2 cellular contexts compared by ENCODE assay signal in genomic region chr11:34721646-34722045, GRCh38.
TF ChIP-seq lines count a peak whose summit lies in the region.

No MANE protein-coding gene starts in this region.

TF ChIP-seq in IMR-90, 13 proteins besides CTCF, POLR2A, EP300 and RAD21:
- no peak for TF ChIP-seq MAZ (IDR thresholded peaks at IDR 0.05; ENCODE audit: borderline replicate concordance, low read depth, low read length)
- no peak for TF ChIP-seq CEBPB (IDR thresholded peaks at IDR 0.05; ENCODE audit: low read depth, low read length)
- TF ChIP-seq FOS (IDR thresholded peaks at IDR 0.05; ENCODE audit: low read depth, low read length): no peak
- TF ChIP-seq, protein P1, sequence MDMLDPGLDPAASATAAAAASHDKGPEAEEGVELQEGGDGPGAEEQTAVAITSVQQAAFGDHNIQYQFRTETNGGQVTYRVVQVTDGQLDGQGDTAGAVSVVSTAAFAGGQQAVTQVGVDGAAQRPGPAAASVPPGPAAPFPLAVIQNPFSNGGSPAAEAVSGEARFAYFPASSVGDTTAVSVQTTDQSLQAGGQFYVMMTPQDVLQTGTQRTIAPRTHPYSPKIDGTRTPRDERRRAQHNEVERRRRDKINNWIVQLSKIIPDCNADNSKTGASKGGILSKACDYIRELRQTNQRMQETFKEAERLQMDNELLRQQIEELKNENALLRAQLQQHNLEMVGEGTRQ (IDR thresholded peaks at IDR 0.05; ENCODE audit: low read depth, low read length): no peak
- no peak for TF ChIP-seq RFX5 (IDR thresholded peaks at IDR 0.05; ENCODE audit: low read depth, low read length)
- no peak for TF ChIP-seq BHLHE40 (IDR thresholded peaks at IDR 0.05; ENCODE audit: low read depth, low read length)
- no peak for TF ChIP-seq CHD1 (IDR thresholded peaks at IDR 0.05; ENCODE audit: low read depth, low read length)
- TF ChIP-seq, protein P2, sequence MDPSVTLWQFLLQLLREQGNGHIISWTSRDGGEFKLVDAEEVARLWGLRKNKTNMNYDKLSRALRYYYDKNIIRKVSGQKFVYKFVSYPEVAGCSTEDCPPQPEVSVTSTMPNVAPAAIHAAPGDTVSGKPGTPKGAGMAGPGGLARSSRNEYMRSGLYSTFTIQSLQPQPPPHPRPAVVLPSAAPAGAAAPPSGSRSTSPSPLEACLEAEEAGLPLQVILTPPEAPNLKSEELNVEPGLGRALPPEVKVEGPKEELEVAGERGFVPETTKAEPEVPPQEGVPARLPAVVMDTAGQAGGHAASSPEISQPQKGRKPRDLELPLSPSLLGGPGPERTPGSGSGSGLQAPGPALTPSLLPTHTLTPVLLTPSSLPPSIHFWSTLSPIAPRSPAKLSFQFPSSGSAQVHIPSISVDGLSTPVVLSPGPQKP (IDR thresholded peaks at IDR 0.05; ENCODE audit: borderline replicate concordance, low read depth, low read length): no peak
- TF ChIP-seq NFE2L2 (IDR thresholded peaks at IDR 0.05; ENCODE audit: low read depth, low read length): no peak

TF ChIP-seq in GM23338, 12 proteins besides CTCF, POLR2A, EP300 and RAD21:
- TF ChIP-seq JUNB (IDR thresholded peaks at IDR 0.05; ENCODE audit: unreplicated experiment) (no peak), EZH2 (IDR thresholded peaks at IDR 0.05; ENCODE audit: low read depth, unreplicated experiment) (no peak), STAT1 (IDR thresholded peaks at IDR 0.05; ENCODE audit: unreplicated experiment) (no peak), CREB1 (CRISPR knock-in tag; IDR thresholded peaks at IDR 0.05; ENCODE audit: low read depth) (no peak), EZH2phosphoT487 (IDR thresholded peaks at IDR 0.05; ENCODE audit: unreplicated experiment) (no peak), NANOG (IDR thresholded peaks at IDR 0.05; ENCODE audit: borderline replicate concordance) (no peak), POLR2AphosphoS5 (IDR thresholded peaks at IDR 0.05; ENCODE audit: low read depth) (no peak), ZNF114 (CRISPR knock-in tag; IDR thresholded peaks at IDR 0.05) (no peak), ZNF331 (CRISPR knock-in tag; IDR thresholded peaks at IDR 0.05; ENCODE audit: low read depth) (no peak)
- TF ChIP-seq, protein P3, sequence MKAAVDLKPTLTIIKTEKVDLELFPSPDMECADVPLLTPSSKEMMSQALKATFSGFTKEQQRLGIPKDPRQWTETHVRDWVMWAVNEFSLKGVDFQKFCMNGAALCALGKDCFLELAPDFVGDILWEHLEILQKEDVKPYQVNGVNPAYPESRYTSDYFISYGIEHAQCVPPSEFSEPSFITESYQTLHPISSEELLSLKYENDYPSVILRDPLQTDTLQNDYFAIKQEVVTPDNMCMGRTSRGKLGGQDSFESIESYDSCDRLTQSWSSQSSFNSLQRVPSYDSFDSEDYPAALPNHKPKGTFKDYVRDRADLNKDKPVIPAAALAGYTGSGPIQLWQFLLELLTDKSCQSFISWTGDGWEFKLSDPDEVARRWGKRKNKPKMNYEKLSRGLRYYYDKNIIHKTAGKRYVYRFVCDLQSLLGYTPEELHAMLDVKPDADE (IDR thresholded peaks at IDR 0.05): no peak
- TF ChIP-seq, protein P4, sequence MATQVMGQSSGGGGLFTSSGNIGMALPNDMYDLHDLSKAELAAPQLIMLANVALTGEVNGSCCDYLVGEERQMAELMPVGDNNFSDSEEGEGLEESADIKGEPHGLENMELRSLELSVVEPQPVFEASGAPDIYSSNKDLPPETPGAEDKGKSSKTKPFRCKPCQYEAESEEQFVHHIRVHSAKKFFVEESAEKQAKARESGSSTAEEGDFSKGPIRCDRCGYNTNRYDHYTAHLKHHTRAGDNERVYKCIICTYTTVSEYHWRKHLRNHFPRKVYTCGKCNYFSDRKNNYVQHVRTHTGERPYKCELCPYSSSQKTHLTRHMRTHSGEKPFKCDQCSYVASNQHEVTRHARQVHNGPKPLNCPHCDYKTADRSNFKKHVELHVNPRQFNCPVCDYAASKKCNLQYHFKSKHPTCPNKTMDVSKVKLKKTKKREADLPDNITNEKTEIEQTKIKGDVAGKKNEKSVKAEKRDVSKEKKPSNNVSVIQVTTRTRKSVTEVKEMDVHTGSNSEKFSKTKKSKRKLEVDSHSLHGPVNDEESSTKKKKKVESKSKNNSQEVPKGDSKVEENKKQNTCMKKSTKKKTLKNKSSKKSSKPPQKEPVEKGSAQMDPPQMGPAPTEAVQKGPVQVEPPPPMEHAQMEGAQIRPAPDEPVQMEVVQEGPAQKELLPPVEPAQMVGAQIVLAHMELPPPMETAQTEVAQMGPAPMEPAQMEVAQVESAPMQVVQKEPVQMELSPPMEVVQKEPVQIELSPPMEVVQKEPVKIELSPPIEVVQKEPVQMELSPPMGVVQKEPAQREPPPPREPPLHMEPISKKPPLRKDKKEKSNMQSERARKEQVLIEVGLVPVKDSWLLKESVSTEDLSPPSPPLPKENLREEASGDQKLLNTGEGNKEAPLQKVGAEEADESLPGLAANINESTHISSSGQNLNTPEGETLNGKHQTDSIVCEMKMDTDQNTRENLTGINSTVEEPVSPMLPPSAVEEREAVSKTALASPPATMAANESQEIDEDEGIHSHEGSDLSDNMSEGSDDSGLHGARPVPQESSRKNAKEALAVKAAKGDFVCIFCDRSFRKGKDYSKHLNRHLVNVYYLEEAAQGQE (IDR thresholded peaks at IDR 0.05; ENCODE audit: unreplicated experiment): no peak
- TF ChIP-seq, protein P5, sequence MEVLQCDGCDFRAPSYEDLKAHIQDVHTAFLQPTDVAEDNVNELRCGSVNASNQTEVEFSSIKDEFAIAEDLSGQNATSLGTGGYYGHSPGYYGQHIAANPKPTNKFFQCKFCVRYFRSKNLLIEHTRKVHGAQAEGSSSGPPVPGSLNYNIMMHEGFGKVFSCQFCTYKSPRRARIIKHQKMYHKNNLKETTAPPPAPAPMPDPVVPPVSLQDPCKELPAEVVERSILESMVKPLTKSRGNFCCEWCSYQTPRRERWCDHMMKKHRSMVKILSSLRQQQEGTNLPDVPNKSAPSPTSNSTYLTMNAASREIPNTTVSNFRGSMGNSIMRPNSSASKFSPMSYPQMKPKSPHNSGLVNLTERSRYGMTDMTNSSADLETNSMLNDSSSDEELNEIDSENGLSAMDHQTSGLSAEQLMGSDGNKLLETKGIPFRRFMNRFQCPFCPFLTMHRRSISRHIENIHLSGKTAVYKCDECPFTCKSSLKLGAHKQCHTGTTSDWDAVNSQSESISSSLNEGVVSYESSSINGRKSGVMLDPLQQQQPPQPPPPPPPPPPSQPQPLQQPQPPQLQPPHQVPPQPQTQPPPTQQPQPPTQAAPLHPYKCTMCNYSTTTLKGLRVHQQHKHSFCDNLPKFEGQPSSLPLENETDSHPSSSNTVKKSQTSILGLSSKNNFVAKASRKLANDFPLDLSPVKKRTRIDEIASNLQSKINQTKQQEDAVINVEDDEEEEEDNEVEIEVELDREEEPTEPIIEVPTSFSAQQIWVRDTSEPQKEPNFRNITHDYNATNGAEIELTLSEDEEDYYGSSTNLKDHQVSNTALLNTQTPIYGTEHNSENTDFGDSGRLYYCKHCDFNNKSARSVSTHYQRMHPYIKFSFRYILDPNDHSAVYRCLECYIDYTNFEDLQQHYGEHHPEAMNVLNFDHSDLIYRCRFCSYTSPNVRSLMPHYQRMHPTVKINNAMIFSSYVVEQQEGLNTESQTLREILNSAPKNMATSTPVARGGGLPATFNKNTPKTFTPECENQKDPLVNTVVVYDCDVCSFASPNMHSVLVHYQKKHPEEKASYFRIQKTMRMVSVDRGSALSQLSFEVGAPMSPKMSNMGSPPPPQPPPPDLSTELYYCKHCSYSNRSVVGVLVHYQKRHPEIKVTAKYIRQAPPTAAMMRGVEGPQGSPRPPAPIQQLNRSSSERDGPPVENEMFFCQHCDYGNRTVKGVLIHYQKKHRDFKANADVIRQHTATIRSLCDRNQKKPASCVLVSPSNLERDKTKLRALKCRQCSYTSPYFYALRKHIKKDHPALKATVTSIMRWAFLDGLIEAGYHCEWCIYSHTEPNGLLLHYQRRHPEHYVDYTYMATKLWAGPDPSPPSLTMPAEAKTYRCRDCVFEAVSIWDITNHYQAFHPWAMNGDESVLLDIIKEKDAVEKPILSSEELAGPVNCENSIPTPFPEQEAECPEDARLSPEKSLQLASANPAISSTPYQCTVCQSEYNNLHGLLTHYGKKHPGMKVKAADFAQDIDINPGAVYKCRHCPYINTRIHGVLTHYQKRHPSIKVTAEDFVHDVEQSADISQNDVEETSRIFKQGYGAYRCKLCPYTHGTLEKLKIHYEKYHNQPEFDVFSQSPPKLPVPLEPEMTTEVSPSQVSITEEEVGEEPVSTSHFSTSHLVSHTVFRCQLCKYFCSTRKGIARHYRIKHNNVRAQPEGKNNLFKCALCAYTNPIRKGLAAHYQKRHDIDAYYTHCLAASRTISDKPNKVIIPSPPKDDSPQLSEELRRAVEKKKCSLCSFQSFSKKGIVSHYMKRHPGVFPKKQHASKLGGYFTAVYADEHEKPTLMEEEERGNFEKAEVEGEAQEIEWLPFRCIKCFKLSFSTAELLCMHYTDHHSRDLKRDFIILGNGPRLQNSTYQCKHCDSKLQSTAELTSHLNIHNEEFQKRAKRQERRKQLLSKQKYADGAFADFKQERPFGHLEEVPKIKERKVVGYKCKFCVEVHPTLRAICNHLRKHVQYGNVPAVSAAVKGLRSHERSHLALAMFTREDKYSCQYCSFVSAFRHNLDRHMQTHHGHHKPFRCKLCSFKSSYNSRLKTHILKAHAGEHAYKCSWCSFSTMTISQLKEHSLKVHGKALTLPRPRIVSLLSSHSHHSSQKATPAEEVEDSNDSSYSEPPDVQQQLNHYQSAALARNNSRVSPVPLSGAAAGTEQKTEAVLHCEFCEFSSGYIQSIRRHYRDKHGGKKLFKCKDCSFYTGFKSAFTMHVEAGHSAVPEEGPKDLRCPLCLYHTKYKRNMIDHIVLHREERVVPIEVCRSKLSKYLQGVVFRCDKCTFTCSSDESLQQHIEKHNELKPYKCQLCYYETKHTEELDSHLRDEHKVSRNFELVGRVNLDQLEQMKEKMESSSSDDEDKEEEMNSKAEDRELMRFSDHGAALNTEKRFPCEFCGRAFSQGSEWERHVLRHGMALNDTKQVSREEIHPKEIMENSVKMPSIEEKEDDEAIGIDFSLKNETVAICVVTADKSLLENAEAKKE (CRISPR knock-in tag; IDR thresholded peaks at IDR 0.05): no peak
TF ChIP-seq in GM23338: peak in this region for 0.
